In genomic region chr16:1051446-1051845, GRCh38 we compare ENCODE assay signal across 8 cellular contexts. TPM values are rescaled to one million over a fixed set of nuclear protein-coding genes. Genes with fewer than 3 reads are reported as not detected.
"Had no signal": no experiment of that assay in that cellular context is flagged by ENCODE, and none has a peak within 500 bp of the region (broad histone marks: within the 10 kb centered on the region; RNA-seq: fewer than 3 reads in every experiment).

No MANE protein-coding gene starts in this region.

- H3K4me3 ChIP-seq: GM12878 had no signal

- ATAC-seq: GM12878 had no signal

- FAIRE-seq: GM12878, GM12891, GM12892, GM18507, GM19239 had no signal

- DNase-seq: GDM1, GF-D8 had no signal

RNA-seq across cellular contexts. Expression of gene SSTR5, which starts 21.1 kb away (rescaled TPM):
- total RNA-seq: G401, GM12878 had no signal
- polyA plus RNA-seq: GM12878 had no signal

RNA-seq across cellular contexts. Expression of gene C1QTNF8, which starts 44.6 kb away (rescaled TPM):
- total RNA-seq: GM12878 had no signal
- polyA plus RNA-seq: GM12878 had no signal
